Comparison of ENCODE assay signal across 1 cellular context in genomic region chr9:112268421-112268820, GRCh38.
TF ChIP-seq lines count a peak whose summit lies in the region.

No MANE protein-coding gene starts in this region.

TF ChIP-seq in WTC11, 78 proteins besides CTCF, POLR2A, EP300 and RAD21 (continued from another document):
- TF ChIP-seq GABPB1 (CRISPR knock-in tag; IDR thresholded peaks at IDR 0.05) (no peak), E2F4 (CRISPR knock-in tag; IDR thresholded peaks at IDR 0.05; ENCODE audit: borderline replicate concordance, low read depth) (no peak), AR (CRISPR knock-in tag; IDR thresholded peaks at IDR 0.05) (no peak)
